ENCODE assay signal across 9 cellular contexts in the genomic region with DNA sequence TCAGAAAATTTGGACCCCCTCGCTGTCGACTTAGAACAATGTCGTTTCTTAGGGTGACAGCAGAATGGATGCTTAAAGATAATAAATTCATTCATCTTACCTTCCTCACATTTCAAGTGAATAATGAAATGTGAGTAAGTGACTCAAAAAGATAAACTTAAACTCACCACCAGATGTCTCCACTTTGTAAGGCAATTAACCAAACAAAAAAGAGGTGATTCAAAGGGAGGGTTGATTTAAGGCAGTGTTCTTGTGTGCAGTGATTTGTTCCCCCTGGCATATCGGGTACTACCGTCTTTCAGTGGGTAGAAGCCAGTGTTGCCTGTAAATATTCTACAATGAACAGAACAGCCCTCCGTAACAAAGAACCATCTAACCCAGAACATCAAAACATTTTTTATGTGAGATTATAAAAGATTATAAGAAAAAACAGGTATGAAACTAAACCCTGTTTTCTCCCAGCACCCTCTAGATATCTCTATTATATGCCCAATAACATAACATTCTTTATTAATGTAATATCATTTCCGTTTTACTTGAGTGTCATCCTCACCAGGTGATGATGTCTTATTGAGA.
A peak's percentile ranks its signal among the peaks of the same experiment; 100 is the strongest.
DNase-seq lines count a peak whose midpoint lies in the region; ATAC-seq, FAIRE-seq and TF ChIP-seq lines count a peak whose summit lies in the region.
"Had no signal": no experiment of that assay in that cellular context is flagged by ENCODE, and none has a peak within 500 bp of the region (broad histone marks: within the 10 kb centered on the region; RNA-seq: fewer than 3 reads in every experiment).

No MANE protein-coding gene starts in this region.

- ATAC-seq in A549 (no peak), HG03442 (IDR thresholded peaks at IDR 0.05; ENCODE audit: unreplicated experiment) (no peak)
- ATAC-seq in activated CD4-positive, alpha-beta T cell treated with anti-CD3 and anti-CD28 coated beads for 36 hours = no peak

- no peaks in the 10 kb centered on the region for H3K27me3 ChIP-seq in kidney epithelial cell (ENCODE audit: control insufficient read depth, insufficient read depth, low read length)
- H3K27me3 ChIP-seq: MG63 had no signal

- H3K4me3 ChIP-seq in A549 = no peak overlapping the region
- no peak overlapping the region for H3K4me3 ChIP-seq in kidney epithelial cell (ENCODE audit: low read depth, low read length)
- H3K4me3 ChIP-seq: MG63 had no signal

- no peaks in the 10 kb centered on the region for H3K36me3 ChIP-seq in kidney epithelial cell (ENCODE audit: control insufficient read depth, insufficient read depth, low read length)
- H3K36me3 ChIP-seq: MG63 had no signal

- H3K4me2 ChIP-seq in A549 = no peak overlapping the region

- TF ChIP-seq EP300 in A549 (IDR thresholded peaks at IDR 0.05) = no peak

- 3% methylated on average over 7 of the region's 7 CpGs for WGBS in A549 (ENCODE audit: missing lambda C conversion rate)

- 0 out of 3 replicates have a peak, but pooled peaks have one; percentile 17 for TF ChIP-seq CTCF in A549 (IDR thresholded peaks at IDR 0.05)
- TF ChIP-seq CTCF in kidney epithelial cell (IDR thresholded peaks at IDR 0.05; ENCODE audit: insufficient read depth, low read length, poor library complexity, severe bottlenecking) = peak; percentile 44

- H3K27me3 Mint-ChIP-seq in activated CD4-positive, alpha-beta T cell treated with anti-CD3 and anti-CD28 coated beads for 36 hours = no peaks in the 10 kb centered on the region

- H3K9me3 Mint-ChIP-seq in activated CD4-positive, alpha-beta T cell treated with anti-CD3 and anti-CD28 coated beads for 36 hours (ENCODE audit: low read depth) = peaks cover 3% of the 10 kb centered on the region

- peak in 1 of 2 experiments; percentile 29; a peak in 3 of 5 replicates for TF ChIP-seq RAD21 in A549 (conservative IDR thresholded peaks at IDR 0.05 in 1 of 2, IDR thresholded peaks at IDR 0.05 in 1 of 2)

- H3K4me1 ChIP-seq in A549 = no peaks in the 10 kb centered on the region

- no peaks in the 10 kb centered on the region for H3K4me1 Mint-ChIP-seq in activated CD4-positive, alpha-beta T cell treated with anti-CD3 and anti-CD28 coated beads for 36 hours

- no peaks in the 10 kb centered on the region for H3K36me3 Mint-ChIP-seq in activated CD4-positive, alpha-beta T cell treated with anti-CD3 and anti-CD28 coated beads for 36 hours (ENCODE audit: low read depth)

- intact Hi-C loops in activated CD4-positive, alpha-beta T cell treated with anti-CD3 and anti-CD28 coated beads for 36 hours (cut with DNase I, micrococcal nuclease) = loop anchor here in 1 of 2 experiments (2.0 kb wide), 1 partner anchor 833 kb away; a partner anchor contains a TSS

- no peak overlapping the region for H3K27ac Mint-ChIP-seq in activated CD4-positive, alpha-beta T cell treated with anti-CD3 and anti-CD28 coated beads for 36 hours

- POLR2A ChIA-PET in A549 (lab: Yijun Ruan, JAX) = no interaction called here
- POLR2A ChIA-PET in activated CD4-positive, alpha-beta T cell treated with anti-CD3 and anti-CD28 coated beads for 36 hours (lab: Charles Lee) = no interaction called here

- no peaks in the 10 kb centered on the region for H3K9me3 ChIP-seq in A549
- H3K9me3 ChIP-seq: MG63 had no signal

- CTCF ChIA-PET in A549 (lab: Yijun Ruan, JAX) = no interaction called here
- CTCF ChIA-PET in activated CD4-positive, alpha-beta T cell treated with anti-CD3 and anti-CD28 coated beads for 36 hours (lab: Charles Lee) = no interaction called here

- no peak overlapping the region for H3K4me3 Mint-ChIP-seq in activated CD4-positive, alpha-beta T cell treated with anti-CD3 and anti-CD28 coated beads for 36 hours

- peak in 1 of 2 experiments; percentile 13 for DNase-seq in A549 (ENCODE audit: low read depth in 1 of 2, low spot score in 1 of 2)
- DNase-seq in HPDE6-E6E7 (ENCODE audit: extremely low spot score) = peak; percentile 25
- peak; percentile 57 for DNase-seq in SK-MEL-5 (ENCODE audit: low read depth, low spot score)
- no peak for DNase-seq in kidney epithelial cell (ENCODE audit: low read depth)
- no peak for DNase-seq in activated CD4-positive, alpha-beta T cell treated with anti-CD3 and anti-CD28 coated beads for 36 hours
- no peak for DNase-seq in T-helper 2 cell
- no peak for DNase-seq in GF-D8 (lab: John Stamatoyannopoulos, UW)
- DNase-seq: MG63 had no signal

- FAIRE-seq in A549 (lab: Jason Lieb, UNC) = no peak

- no peak overlapping the region for H3K27ac ChIP-seq in A549

- TF ChIP-seq POLR2A in A549 (IDR thresholded peaks at IDR 0.05; ENCODE audit: low read length) = no peak

- in situ Hi-C loops in SK-MEL-5 (cut with HindIII; ENCODE audit: low pct_unique_long_range_greater_than_20kb, low sequenced_read_pairs) = no loop called here

TF ChIP-seq in A549, 52 proteins besides CTCF, POLR2A, EP300 and RAD21:
- no peak for TF ChIP-seq ZFP36 (IDR thresholded peaks at IDR 0.05; ENCODE audit: borderline replicate concordance, partially characterized antibody)
- no peak for TF ChIP-seq RFX5 (IDR thresholded peaks at IDR 0.05)
- no peak for TF ChIP-seq MYC (IDR thresholded peaks at IDR 0.05; ENCODE audit: borderline replicate concordance, low read length)
- TF ChIP-seq FOXS1 (CRISPR knock-in tag; IDR thresholded peaks at IDR 0.05) = no peak
- TF ChIP-seq, protein P1, sequence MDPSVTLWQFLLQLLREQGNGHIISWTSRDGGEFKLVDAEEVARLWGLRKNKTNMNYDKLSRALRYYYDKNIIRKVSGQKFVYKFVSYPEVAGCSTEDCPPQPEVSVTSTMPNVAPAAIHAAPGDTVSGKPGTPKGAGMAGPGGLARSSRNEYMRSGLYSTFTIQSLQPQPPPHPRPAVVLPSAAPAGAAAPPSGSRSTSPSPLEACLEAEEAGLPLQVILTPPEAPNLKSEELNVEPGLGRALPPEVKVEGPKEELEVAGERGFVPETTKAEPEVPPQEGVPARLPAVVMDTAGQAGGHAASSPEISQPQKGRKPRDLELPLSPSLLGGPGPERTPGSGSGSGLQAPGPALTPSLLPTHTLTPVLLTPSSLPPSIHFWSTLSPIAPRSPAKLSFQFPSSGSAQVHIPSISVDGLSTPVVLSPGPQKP (IDR thresholded peaks at IDR 0.05; ENCODE audit: low read depth, low read length) = no peak
- no peak for TF ChIP-seq TP53 (CRISPR knock-in tag; IDR thresholded peaks at IDR 0.05)
- no peak for TF ChIP-seq EHMT2 (IDR thresholded peaks at IDR 0.05; ENCODE audit: low read depth)
- TF ChIP-seq, protein P2, sequence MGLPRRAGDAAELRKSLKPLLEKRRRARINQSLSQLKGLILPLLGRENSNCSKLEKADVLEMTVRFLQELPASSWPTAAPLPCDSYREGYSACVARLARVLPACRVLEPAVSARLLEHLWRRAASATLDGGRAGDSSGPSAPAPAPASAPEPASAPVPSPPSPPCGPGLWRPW (IDR thresholded peaks at IDR 0.05) = no peak
- TF ChIP-seq RARB (CRISPR knock-in tag; IDR thresholded peaks at IDR 0.05) = no peak
- no peak for TF ChIP-seq KDM1A (IDR thresholded peaks at IDR 0.05; ENCODE audit: low read depth)
- no peak for TF ChIP-seq PHF8 (IDR thresholded peaks at IDR 0.05; ENCODE audit: borderline replicate concordance, low read depth)
- no peak for TF ChIP-seq HOXB5 (CRISPR knock-in tag; IDR thresholded peaks at IDR 0.05)
- TF ChIP-seq BHLHE40 (IDR thresholded peaks at IDR 0.05; ENCODE audit: low read depth, low read length) = no peak
- no peak for TF ChIP-seq CEBPB (IDR thresholded peaks at IDR 0.05)
TF ChIP-seq in A549: peak in this region for 0.

Comparison
In these comparisons a context has a peak if more than half of its experiments do, and no peak if none do; other contexts are left out.
1. DNase-seq: peak in HPDE6-E6E7 (single experiment) and SK-MEL-5 (single experiment); none in kidney epithelial cell (single experiment), activated CD4-positive, alpha-beta T cell treated with anti-CD3 and anti-CD28 coated beads for 36 hours (single experiment), T-helper 2 cell (0 of 5) and GF-D8 (single experiment).